1 cellular context compared by ENCODE assay signal in the genomic region with DNA sequence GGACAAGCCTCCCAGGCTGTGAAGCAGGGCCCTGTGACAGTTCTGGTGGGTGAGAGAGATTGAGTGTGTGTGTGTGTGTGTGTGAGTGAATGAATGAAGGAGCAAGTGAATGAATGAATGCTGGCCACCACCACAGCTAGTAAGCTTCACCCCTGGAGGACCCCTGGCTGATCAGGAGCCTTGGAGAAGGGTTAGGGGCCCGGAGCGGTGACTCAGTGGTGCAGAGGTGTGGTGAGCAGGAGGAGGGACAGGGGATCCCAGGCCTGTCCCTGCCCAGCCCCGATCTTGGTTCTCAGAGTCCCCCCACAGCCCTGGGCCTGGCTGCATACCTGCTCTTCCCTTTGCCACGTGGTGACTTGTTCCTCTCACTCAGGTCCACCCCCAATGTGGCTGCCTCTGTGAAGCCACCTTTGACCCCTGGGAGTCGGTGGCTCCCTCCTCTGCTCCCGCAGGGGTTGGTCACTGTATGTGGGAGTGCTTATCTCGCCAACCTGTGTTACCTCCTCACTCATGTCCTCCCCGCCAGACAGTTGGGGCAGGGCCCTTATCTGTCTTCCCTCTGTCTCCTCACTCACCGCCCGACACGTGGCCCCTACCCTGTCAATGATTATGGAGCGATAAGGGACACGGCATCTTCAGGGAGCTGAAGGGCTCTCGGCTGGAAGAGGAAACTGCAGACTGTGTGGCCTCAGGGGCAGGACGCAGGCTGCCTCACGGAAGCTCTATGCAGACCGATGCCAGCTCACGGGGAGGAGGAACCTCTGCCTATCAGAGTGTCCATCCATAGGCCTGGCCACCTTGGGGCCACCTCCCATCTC.
TF ChIP-seq lines count a peak whose summit lies in the region.

No MANE protein-coding gene starts in this region.

TF ChIP-seq in K562, 482 proteins besides CTCF, POLR2A, EP300 and RAD21 (continued from another document and continues in another):
- TF ChIP-seq MAZ (CRISPR knock-in tag; conservative IDR thresholded peaks at IDR 0.05 in 1 of 2, IDR thresholded peaks at IDR 0.05 in 1 of 2) (peak; percentile 98 to 99), SP1 (CRISPR knock-in tag; IDR thresholded peaks at IDR 0.05) (peak; percentile 99), ZNF165 (CRISPR knock-in tag; IDR thresholded peaks at IDR 0.05; ENCODE audit: borderline replicate concordance) (no peak), ARID2 (IDR thresholded peaks at IDR 0.05) (peak; percentile 45; the same call in 1 of the 2 replicates), LEF1 (IDR thresholded peaks at IDR 0.05) (peak; percentile 99), ZNF707 (CRISPR knock-in tag; conservative IDR thresholded peaks at IDR 0.05) (no peak), ZNF347 (CRISPR knock-in tag; IDR thresholded peaks at IDR 0.05; ENCODE audit: low read depth) (no peak), ZKSCAN1 (IDR thresholded peaks at IDR 0.05; ENCODE audit: low read depth, low read length) (peak; percentile 88), ZNF586 (CRISPR knock-in tag; conservative IDR thresholded peaks at IDR 0.05) (no peak), RHOXF2B (CRISPR knock-in tag; conservative IDR thresholded peaks at IDR 0.05) (no peak), ESRRB (CRISPR knock-in tag; IDR thresholded peaks at IDR 0.05; ENCODE audit: borderline replicate concordance) (no peak), KAT7 (CRISPR knock-in tag; IDR thresholded peaks at IDR 0.05; ENCODE audit: borderline replicate concordance) (peak; percentile 60; the same call in 1 of the 2 replicates), SLC30A9 (CRISPR knock-in tag; IDR thresholded peaks at IDR 0.05) (no peak), SRF (CRISPR knock-in tag; IDR thresholded peaks at IDR 0.05) (no peak), RFX7 (CRISPR knock-in tag; IDR thresholded peaks at IDR 0.05) (no peak), ZNF24 (IDR thresholded peaks at IDR 0.05) (peak; percentile 97), ATF7 (IDR thresholded peaks at IDR 0.05) (peak; percentile 94), RBFOX2 (IDR thresholded peaks at IDR 0.05; ENCODE audit: low read depth, low read length) (peak; percentile 65), BRF1 (IDR thresholded peaks at IDR 0.05; ENCODE audit: borderline replicate concordance, extremely low read depth, insufficient read length) (no peak), SMAD1 (IDR thresholded peaks at IDR 0.05; ENCODE audit: low read depth, low read length, partially characterized antibody) (peak; percentile 97)
- TF ChIP-seq, protein P1, sequence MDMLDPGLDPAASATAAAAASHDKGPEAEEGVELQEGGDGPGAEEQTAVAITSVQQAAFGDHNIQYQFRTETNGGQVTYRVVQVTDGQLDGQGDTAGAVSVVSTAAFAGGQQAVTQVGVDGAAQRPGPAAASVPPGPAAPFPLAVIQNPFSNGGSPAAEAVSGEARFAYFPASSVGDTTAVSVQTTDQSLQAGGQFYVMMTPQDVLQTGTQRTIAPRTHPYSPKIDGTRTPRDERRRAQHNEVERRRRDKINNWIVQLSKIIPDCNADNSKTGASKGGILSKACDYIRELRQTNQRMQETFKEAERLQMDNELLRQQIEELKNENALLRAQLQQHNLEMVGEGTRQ (CRISPR knock-in tag; IDR thresholded peaks at IDR 0.05), result peak; percentile 92
- TF ChIP-seq, protein P2, sequence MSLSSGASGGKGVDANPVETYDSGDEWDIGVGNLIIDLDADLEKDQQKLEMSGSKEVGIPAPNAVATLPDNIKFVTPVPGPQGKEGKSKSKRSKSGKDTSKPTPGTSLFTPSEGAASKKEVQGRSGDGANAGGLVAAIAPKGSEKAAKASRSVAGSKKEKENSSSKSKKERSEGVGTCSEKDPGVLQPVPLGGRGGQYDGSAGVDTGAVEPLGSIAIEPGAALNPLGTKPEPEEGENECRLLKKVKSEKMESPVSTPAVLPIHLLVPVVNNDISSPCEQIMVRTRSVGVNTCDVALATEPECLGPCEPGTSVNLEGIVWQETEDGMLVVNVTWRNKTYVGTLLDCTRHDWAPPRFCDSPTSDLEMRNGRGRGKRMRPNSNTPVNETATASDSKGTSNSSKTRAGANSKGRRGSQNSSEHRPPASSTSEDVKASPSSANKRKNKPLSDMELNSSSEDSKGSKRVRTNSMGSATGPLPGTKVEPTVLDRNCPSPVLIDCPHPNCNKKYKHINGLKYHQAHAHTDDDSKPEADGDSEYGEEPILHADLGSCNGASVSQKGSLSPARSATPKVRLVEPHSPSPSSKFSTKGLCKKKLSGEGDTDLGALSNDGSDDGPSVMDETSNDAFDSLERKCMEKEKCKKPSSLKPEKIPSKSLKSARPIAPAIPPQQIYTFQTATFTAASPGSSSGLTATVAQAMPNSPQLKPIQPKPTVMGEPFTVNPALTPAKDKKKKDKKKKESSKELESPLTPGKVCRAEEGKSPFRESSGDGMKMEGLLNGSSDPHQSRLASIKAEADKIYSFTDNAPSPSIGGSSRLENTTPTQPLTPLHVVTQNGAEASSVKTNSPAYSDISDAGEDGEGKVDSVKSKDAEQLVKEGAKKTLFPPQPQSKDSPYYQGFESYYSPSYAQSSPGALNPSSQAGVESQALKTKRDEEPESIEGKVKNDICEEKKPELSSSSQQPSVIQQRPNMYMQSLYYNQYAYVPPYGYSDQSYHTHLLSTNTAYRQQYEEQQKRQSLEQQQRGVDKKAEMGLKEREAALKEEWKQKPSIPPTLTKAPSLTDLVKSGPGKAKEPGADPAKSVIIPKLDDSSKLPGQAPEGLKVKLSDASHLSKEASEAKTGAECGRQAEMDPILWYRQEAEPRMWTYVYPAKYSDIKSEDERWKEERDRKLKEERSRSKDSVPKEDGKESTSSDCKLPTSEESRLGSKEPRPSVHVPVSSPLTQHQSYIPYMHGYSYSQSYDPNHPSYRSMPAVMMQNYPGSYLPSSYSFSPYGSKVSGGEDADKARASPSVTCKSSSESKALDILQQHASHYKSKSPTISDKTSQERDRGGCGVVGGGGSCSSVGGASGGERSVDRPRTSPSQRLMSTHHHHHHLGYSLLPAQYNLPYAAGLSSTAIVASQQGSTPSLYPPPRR (CRISPR knock-in tag; IDR thresholded peaks at IDR 0.05; ENCODE audit: borderline replicate concordance), result peak; percentile 100
- TF ChIP-seq, protein P3, sequence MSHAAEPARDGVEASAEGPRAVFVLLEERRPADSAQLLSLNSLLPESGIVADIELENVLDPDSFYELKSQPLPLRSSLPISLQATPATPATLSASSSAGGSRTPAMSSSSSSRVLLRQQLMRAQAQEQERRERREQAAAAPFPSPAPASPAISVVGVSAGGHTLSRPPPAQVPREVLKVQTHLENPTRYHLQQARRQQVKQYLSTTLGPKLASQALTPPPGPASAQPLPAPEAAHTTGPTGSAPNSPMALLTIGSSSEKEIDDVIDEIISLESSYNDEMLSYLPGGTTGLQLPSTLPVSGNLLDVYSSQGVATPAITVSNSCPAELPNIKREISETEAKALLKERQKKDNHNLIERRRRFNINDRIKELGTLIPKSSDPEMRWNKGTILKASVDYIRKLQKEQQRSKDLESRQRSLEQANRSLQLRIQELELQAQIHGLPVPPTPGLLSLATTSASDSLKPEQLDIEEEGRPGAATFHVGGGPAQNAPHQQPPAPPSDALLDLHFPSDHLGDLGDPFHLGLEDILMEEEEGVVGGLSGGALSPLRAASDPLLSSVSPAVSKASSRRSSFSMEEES (CRISPR knock-in tag; IDR thresholded peaks at IDR 0.05), result no peak; the same call in 1 of the 2 replicates
- TF ChIP-seq, protein P4, sequence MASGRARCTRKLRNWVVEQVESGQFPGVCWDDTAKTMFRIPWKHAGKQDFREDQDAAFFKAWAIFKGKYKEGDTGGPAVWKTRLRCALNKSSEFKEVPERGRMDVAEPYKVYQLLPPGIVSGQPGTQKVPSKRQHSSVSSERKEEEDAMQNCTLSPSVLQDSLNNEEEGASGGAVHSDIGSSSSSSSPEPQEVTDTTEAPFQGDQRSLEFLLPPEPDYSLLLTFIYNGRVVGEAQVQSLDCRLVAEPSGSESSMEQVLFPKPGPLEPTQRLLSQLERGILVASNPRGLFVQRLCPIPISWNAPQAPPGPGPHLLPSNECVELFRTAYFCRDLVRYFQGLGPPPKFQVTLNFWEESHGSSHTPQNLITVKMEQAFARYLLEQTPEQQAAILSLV (tag; IDR thresholded peaks at IDR 0.05), result peak; percentile 78
- TF ChIP-seq, protein P5, sequence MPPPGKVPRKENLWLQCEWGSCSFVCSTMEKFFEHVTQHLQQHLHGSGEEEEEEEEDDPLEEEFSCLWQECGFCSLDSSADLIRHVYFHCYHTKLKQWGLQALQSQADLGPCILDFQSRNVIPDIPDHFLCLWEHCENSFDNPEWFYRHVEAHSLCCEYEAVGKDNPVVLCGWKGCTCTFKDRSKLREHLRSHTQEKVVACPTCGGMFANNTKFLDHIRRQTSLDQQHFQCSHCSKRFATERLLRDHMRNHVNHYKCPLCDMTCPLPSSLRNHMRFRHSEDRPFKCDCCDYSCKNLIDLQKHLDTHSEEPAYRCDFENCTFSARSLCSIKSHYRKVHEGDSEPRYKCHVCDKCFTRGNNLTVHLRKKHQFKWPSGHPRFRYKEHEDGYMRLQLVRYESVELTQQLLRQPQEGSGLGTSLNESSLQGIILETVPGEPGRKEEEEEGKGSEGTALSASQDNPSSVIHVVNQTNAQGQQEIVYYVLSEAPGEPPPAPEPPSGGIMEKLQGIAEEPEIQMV (tag; conservative IDR thresholded peaks at IDR 0.05; ENCODE audit: low read depth), result peak; percentile 60
- TF ChIP-seq, protein P6, sequence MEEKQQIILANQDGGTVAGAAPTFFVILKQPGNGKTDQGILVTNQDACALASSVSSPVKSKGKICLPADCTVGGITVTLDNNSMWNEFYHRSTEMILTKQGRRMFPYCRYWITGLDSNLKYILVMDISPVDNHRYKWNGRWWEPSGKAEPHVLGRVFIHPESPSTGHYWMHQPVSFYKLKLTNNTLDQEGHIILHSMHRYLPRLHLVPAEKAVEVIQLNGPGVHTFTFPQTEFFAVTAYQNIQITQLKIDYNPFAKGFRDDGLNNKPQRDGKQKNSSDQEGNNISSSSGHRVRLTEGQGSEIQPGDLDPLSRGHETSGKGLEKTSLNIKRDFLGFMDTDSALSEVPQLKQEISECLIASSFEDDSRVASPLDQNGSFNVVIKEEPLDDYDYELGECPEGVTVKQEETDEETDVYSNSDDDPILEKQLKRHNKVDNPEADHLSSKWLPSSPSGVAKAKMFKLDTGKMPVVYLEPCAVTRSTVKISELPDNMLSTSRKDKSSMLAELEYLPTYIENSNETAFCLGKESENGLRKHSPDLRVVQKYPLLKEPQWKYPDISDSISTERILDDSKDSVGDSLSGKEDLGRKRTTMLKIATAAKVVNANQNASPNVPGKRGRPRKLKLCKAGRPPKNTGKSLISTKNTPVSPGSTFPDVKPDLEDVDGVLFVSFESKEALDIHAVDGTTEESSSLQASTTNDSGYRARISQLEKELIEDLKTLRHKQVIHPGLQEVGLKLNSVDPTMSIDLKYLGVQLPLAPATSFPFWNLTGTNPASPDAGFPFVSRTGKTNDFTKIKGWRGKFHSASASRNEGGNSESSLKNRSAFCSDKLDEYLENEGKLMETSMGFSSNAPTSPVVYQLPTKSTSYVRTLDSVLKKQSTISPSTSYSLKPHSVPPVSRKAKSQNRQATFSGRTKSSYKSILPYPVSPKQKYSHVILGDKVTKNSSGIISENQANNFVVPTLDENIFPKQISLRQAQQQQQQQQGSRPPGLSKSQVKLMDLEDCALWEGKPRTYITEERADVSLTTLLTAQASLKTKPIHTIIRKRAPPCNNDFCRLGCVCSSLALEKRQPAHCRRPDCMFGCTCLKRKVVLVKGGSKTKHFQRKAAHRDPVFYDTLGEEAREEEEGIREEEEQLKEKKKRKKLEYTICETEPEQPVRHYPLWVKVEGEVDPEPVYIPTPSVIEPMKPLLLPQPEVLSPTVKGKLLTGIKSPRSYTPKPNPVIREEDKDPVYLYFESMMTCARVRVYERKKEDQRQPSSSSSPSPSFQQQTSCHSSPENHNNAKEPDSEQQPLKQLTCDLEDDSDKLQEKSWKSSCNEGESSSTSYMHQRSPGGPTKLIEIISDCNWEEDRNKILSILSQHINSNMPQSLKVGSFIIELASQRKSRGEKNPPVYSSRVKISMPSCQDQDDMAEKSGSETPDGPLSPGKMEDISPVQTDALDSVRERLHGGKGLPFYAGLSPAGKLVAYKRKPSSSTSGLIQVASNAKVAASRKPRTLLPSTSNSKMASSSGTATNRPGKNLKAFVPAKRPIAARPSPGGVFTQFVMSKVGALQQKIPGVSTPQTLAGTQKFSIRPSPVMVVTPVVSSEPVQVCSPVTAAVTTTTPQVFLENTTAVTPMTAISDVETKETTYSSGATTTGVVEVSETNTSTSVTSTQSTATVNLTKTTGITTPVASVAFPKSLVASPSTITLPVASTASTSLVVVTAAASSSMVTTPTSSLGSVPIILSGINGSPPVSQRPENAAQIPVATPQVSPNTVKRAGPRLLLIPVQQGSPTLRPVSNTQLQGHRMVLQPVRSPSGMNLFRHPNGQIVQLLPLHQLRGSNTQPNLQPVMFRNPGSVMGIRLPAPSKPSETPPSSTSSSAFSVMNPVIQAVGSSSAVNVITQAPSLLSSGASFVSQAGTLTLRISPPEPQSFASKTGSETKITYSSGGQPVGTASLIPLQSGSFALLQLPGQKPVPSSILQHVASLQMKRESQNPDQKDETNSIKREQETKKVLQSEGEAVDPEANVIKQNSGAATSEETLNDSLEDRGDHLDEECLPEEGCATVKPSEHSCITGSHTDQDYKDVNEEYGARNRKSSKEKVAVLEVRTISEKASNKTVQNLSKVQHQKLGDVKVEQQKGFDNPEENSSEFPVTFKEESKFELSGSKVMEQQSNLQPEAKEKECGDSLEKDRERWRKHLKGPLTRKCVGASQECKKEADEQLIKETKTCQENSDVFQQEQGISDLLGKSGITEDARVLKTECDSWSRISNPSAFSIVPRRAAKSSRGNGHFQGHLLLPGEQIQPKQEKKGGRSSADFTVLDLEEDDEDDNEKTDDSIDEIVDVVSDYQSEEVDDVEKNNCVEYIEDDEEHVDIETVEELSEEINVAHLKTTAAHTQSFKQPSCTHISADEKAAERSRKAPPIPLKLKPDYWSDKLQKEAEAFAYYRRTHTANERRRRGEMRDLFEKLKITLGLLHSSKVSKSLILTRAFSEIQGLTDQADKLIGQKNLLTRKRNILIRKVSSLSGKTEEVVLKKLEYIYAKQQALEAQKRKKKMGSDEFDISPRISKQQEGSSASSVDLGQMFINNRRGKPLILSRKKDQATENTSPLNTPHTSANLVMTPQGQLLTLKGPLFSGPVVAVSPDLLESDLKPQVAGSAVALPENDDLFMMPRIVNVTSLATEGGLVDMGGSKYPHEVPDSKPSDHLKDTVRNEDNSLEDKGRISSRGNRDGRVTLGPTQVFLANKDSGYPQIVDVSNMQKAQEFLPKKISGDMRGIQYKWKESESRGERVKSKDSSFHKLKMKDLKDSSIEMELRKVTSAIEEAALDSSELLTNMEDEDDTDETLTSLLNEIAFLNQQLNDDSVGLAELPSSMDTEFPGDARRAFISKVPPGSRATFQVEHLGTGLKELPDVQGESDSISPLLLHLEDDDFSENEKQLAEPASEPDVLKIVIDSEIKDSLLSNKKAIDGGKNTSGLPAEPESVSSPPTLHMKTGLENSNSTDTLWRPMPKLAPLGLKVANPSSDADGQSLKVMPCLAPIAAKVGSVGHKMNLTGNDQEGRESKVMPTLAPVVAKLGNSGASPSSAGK (IDR thresholded peaks at IDR 0.05), result peak; percentile 94
- TF ChIP-seq, protein P7, sequence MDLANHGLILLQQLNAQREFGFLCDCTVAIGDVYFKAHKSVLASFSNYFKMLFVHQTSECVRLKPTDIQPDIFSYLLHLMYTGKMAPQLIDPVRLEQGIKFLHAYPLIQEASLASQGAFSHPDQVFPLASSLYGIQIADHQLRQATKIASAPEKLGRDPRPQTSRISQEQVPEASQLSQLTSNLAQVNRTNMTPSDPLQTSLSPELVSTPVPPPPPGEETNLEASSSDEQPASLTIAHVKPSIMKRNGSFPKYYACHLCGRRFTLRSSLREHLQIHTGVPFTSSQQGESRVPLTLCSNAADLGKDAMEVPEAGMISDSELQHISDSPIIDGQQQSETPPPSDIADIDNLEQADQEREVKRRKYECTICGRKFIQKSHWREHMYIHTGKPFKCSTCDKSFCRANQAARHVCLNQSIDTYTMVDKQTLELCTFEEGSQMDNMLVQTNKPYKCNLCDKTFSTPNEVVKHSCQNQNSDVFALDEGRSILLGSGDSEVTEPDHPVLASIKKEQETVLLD (IDR thresholded peaks at IDR 0.05), result peak; percentile 92
